In the genomic region with DNA sequence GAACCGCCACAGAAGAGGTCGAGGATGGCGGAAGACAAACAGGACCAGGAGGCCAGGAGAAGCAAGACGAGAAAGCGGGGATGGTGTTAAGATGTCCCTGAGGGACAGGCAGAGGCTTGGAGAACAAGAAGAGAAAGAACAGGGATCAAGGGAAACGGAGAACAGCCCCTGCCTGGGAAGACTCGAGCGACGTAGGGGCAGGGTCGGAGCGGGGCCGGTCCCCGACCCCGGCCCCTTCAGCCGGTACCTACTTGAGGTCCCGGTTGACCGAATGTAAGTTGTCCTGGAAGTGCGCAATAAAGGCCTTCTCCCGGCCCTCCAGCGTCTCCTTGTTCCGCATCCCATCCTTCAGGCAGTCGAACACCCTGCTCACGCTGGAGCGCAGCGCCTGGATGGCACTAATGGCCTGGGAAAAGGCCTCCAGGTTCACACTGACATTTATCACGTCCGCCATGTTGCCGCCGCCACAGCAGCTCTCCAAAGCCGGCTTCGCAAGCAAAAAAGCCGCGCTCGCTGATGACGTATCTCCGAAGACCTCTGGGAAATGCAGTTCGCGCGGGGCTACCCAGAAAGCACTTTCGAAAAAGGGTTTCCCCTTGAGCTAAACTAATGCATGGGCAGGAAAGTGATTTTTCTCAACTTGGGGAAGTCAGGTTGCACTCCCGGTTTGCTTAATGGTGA, we compare ENCODE assay signal across 1 cellular context.
TF ChIP-seq lines count a peak whose summit lies in the region.

A gene with protein sequence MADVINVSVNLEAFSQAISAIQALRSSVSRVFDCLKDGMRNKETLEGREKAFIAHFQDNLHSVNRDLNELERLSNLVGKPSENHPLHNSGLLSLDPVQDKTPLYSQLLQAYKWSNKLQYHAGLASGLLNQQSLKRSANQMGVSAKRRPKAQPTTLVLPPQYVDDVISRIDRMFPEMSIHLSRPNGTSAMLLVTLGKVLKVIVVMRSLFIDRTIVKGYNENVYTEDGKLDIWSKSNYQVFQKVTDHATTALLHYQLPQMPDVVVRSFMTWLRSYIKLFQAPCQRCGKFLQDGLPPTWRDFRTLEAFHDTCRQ (minus strand): TSS at position 477 of the 681 bp plus-strand sequence. CDS start 23 bp downstream, at position 454.

TF ChIP-seq in HepG2, 621 proteins besides CTCF, POLR2A, EP300 and RAD21 (continued from another document):
- TF ChIP-seq, protein P1, sequence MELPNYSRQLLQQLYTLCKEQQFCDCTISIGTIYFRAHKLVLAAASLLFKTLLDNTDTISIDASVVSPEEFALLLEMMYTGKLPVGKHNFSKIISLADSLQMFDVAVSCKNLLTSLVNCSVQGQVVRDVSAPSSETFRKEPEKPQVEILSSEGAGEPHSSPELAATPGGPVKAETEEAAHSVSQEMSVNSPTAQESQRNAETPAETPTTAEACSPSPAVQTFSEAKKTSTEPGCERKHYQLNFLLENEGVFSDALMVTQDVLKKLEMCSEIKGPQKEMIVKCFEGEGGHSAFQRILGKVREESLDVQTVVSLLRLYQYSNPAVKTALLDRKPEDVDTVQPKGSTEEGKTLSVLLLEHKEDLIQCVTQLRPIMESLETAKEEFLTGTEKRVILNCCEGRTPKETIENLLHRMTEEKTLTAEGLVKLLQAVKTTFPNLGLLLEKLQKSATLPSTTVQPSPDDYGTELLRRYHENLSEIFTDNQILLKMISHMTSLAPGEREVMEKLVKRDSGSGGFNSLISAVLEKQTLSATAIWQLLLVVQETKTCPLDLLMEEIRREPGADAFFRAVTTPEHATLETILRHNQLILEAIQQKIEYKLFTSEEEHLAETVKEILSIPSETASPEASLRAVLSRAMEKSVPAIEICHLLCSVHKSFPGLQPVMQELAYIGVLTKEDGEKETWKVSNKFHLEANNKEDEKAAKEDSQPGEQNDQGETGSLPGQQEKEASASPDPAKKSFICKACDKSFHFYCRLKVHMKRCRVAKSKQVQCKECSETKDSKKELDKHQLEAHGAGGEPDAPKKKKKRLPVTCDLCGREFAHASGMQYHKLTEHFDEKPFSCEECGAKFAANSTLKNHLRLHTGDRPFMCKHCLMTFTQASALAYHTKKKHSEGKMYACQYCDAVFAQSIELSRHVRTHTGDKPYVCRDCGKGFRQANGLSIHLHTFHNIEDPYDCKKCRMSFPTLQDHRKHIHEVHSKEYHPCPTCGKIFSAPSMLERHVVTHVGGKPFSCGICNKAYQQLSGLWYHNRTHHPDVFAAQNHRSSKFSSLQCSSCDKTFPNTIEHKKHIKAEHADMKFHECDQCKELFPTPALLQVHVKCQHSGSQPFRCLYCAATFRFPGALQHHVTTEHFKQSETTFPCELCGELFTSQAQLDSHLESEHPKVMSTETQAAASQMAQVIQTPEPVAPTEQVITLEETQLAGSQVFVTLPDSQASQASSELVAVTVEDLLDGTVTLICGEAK (IDR thresholded peaks at IDR 0.05), result no peak
- TF ChIP-seq, protein P1 (CRISPR knock-in tag; IDR thresholded peaks at IDR 0.05), result 0 out of 2 replicates have a peak, but pooled peaks have one; percentile 27
- no peak for TF ChIP-seq ZNF773 (CRISPR knock-in tag; IDR thresholded peaks at IDR 0.05; ENCODE audit: borderline replicate concordance)
- peak; percentile 56; the same call in 1 of the 2 replicates for TF ChIP-seq CHD2 (IDR thresholded peaks at IDR 0.05; ENCODE audit: low read depth, low read length)
- TF ChIP-seq, protein P2, sequence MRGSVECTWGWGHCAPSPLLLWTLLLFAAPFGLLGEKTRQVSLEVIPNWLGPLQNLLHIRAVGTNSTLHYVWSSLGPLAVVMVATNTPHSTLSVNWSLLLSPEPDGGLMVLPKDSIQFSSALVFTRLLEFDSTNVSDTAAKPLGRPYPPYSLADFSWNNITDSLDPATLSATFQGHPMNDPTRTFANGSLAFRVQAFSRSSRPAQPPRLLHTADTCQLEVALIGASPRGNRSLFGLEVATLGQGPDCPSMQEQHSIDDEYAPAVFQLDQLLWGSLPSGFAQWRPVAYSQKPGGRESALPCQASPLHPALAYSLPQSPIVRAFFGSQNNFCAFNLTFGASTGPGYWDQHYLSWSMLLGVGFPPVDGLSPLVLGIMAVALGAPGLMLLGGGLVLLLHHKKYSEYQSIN (CRISPR knock-in tag; IDR thresholded peaks at IDR 0.05; ENCODE audit: borderline replicate concordance), result no peak
- TF ChIP-seq, protein P3, sequence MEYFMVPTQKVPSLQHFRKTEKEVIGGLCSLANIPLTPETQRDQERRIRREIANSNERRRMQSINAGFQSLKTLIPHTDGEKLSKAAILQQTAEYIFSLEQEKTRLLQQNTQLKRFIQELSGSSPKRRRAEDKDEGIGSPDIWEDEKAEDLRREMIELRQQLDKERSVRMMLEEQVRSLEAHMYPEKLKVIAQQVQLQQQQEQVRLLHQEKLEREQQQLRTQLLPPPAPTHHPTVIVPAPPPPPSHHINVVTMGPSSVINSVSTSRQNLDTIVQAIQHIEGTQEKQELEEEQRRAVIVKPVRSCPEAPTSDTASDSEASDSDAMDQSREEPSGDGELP (IDR thresholded peaks at IDR 0.05; ENCODE audit: borderline replicate concordance, low read depth), result no peak
- TF ChIP-seq HNRNPL (IDR thresholded peaks at IDR 0.05; ENCODE audit: low read depth, low read length), result no peak
- TF ChIP-seq BORCS8-MEF2B (CRISPR knock-in tag; IDR thresholded peaks at IDR 0.05), result 0 out of 2 replicates have a peak, but pooled peaks have one; percentile 5
- peak; percentile 63 for TF ChIP-seq ASH2L (IDR thresholded peaks at IDR 0.05; ENCODE audit: insufficient read length, low read depth, low read length)
- TF ChIP-seq PPARG (CRISPR knock-in tag; conservative IDR thresholded peaks at IDR 0.05), result 0 out of 2 replicates have a peak, but pooled peaks have one; percentile 35
- TF ChIP-seq SNAPC2 (CRISPR knock-in tag; IDR thresholded peaks at IDR 0.05), result no peak
- peak; percentile 46; the same call in 1 of the 2 replicates for TF ChIP-seq GATAD2A (CRISPR knock-in tag; IDR thresholded peaks at IDR 0.05)
- peak; percentile 89 for TF ChIP-seq SIN3A (IDR thresholded peaks at IDR 0.05; ENCODE audit: borderline replicate concordance, low read depth, low read length)
- peak; percentile 61; the same call in 1 of the 2 replicates for TF ChIP-seq ZNF792 (CRISPR knock-in tag; IDR thresholded peaks at IDR 0.05)
- no peak for TF ChIP-seq SALL2 (CRISPR knock-in tag; IDR thresholded peaks at IDR 0.05)
- TF ChIP-seq, protein P4, sequence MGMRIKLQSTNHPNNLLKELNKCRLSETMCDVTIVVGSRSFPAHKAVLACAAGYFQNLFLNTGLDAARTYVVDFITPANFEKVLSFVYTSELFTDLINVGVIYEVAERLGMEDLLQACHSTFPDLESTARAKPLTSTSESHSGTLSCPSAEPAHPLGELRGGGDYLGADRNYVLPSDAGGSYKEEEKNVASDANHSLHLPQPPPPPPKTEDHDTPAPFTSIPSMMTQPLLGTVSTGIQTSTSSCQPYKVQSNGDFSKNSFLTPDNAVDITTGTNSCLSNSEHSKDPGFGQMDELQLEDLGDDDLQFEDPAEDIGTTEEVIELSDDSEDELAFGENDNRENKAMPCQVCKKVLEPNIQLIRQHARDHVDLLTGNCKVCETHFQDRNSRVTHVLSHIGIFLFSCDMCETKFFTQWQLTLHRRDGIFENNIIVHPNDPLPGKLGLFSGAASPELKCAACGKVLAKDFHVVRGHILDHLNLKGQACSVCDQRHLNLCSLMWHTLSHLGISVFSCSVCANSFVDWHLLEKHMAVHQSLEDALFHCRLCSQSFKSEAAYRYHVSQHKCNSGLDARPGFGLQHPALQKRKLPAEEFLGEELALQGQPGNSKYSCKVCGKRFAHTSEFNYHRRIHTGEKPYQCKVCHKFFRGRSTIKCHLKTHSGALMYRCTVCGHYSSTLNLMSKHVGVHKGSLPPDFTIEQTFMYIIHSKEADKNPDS (CRISPR knock-in tag; IDR thresholded peaks at IDR 0.05), result no peak
- TF ChIP-seq ZNF253 (CRISPR knock-in tag; IDR thresholded peaks at IDR 0.05; ENCODE audit: borderline replicate concordance), result no peak
- TF ChIP-seq SPEN (CRISPR knock-in tag; IDR thresholded peaks at IDR 0.05; ENCODE audit: low read depth), result peak; percentile 73; the same call in 1 of the 2 replicates
- TF ChIP-seq, protein P5, sequence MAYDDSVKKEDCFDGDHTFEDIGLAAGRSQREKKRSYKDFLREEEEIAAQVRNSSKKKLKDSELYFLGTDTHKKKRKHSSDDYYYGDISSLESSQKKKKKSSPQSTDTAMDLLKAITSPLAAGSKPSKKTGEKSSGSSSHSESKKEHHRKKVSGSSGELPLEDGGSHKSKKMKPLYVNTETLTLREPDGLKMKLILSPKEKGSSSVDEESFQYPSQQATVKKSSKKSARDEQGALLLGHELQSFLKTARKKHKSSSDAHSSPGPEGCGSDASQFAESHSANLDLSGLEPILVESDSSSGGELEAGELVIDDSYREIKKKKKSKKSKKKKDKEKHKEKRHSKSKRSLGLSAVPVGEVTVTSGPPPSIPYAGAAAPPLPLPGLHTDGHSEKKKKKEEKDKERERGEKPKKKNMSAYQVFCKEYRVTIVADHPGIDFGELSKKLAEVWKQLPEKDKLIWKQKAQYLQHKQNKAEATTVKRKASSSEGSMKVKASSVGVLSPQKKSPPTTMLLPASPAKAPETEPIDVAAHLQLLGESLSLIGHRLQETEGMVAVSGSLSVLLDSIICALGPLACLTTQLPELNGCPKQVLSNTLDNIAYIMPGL (CRISPR knock-in tag; IDR thresholded peaks at IDR 0.05; ENCODE audit: borderline replicate concordance in 1 of 2, low read depth in 1 of 2), result peak; percentile 45 to 53; a peak in 2 of 4 replicates
- TF ChIP-seq CBFB (CRISPR knock-in tag; IDR thresholded peaks at IDR 0.05), result peak; percentile 67; the same call in 1 of the 2 replicates
- TF ChIP-seq, protein P6, sequence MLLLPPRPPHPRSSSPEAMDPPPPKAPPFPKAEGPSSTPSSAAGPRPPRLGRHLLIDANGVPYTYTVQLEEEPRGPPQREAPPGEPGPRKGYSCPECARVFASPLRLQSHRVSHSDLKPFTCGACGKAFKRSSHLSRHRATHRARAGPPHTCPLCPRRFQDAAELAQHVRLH (CRISPR knock-in tag; IDR thresholded peaks at IDR 0.05; ENCODE audit: borderline replicate concordance, low read depth), result 0 out of 2 replicates have a peak, but pooled peaks have one; percentile 22
- TF ChIP-seq FOXA1 (IDR thresholded peaks at IDR 0.05), result no peak
- no peak for TF ChIP-seq FOXA1 (CRISPR knock-in tag; IDR thresholded peaks at IDR 0.05)
- TF ChIP-seq AHR (CRISPR knock-in tag; IDR thresholded peaks at IDR 0.05), result 0 out of 2 replicates have a peak, but pooled peaks have one; percentile 49
- TF ChIP-seq, protein P7, sequence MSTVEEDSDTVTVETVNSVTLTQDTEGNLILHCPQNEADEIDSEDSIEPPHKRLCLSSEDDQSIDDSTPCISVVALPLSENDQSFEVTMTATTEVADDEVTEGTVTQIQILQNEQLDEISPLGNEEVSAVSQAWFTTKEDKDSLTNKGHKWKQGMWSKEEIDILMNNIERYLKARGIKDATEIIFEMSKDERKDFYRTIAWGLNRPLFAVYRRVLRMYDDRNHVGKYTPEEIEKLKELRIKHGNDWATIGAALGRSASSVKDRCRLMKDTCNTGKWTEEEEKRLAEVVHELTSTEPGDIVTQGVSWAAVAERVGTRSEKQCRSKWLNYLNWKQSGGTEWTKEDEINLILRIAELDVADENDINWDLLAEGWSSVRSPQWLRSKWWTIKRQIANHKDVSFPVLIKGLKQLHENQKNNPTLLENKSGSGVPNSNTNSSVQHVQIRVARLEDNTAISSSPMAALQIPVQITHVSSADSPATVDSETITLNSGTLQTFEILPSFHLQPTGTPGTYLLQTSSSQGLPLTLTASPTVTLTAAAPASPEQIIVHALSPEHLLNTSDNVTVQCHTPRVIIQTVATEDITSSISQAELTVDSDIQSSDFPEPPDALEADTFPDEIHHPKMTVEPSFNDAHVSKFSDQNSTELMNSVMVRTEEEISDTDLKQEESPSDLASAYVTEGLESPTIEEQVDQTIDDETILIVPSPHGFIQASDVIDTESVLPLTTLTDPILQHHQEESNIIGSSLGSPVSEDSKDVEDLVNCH (CRISPR knock-in tag; IDR thresholded peaks at IDR 0.05), result no peak
- peak in 1 of 2 experiments; percentile 75; a peak in 2 of 4 replicates for TF ChIP-seq KLF16 (CRISPR knock-in tag; IDR thresholded peaks at IDR 0.05)
- TF ChIP-seq ZFX (CRISPR knock-in tag; IDR thresholded peaks at IDR 0.05; ENCODE audit: low read depth), result peak; percentile 90
- 0 out of 2 replicates have a peak, but pooled peaks have one; percentile 64 for TF ChIP-seq ZNF891 (CRISPR knock-in tag; IDR thresholded peaks at IDR 0.05)
